Comparison of ENCODE assay signal across 9 cellular contexts in genomic region chr1:232880354-232880753, GRCh38.
DNase-seq lines count a peak whose midpoint lies in the region; ATAC-seq and TF ChIP-seq lines count a peak whose summit lies in the region.
"Had no signal": no experiment of that assay in that cellular context is flagged by ENCODE, and none has a peak within 500 bp of the region (broad histone marks: within the 10 kb centered on the region; RNA-seq: fewer than 3 reads in every experiment).

No MANE protein-coding gene starts in this region.

- no peaks in the 10 kb centered on the region for H3K36me3 ChIP-seq in HEK293 (ENCODE audit: control insufficient read depth in 2 of 2, insufficient read depth in 1 of 2, low read length in 2 of 2)

- no peaks in the 10 kb centered on the region for H3K4me1 ChIP-seq in HEK293 (ENCODE audit: control insufficient read depth, insufficient read depth, low read length)

- peak; percentile 62; the same call in 1 of the 2 replicates for TF ChIP-seq CTCF in HEK293 (tag by site-specific recombination; IDR thresholded peaks at IDR 0.05)

- CTCF ChIA-PET in HEK293 (lab: Yijun Ruan, JAX) = interaction anchor here (0.5 to 5.4 kb wide), 20 partner anchors 11 to 1432 kb away, joined by 3 to 70 read pairs (median 5); no protein-coding TSS in a partner anchor

- peaks cover 16% of the 10 kb centered on the region for H3K4me1 Mint-ChIP-seq in activated T-cell treated with anti-CD3 and anti-CD28 coated beads, Interleukin-2, amount 50 U/mL, for 72 hours (ENCODE audit: low read depth)

- H3K4me3 Mint-ChIP-seq in activated T-cell treated with anti-CD3 and anti-CD28 coated beads, Interleukin-2, amount 50 U/mL, for 72 hours = no peak overlapping the region

- H3K4me3 ChIP-seq in HEK293 (ENCODE audit: low read depth, low read length) = no peak overlapping the region

- no peaks in the 10 kb centered on the region for H3K36me3 Mint-ChIP-seq in activated T-cell treated with anti-CD3 and anti-CD28 coated beads, Interleukin-2, amount 50 U/mL, for 72 hours (ENCODE audit: insufficient read depth in 2 of 2)

- H3K27ac Mint-ChIP-seq in activated T-cell treated with anti-CD3 and anti-CD28 coated beads, Interleukin-2, amount 50 U/mL, for 72 hours = no peak overlapping the region

- POLR2A ChIA-PET in HEK293 (lab: Yijun Ruan, JAX) = interaction anchor here (1.0 kb wide), 1 partner anchor 11 kb away, joined by 6 read pairs; no protein-coding TSS in a partner anchor

- no peaks in the 10 kb centered on the region for H3K9me3 Mint-ChIP-seq in activated T-cell treated with anti-CD3 and anti-CD28 coated beads, Interleukin-2, amount 50 U/mL, for 72 hours

- DNase-seq in CD1c-positive myeloid dendritic cell (ENCODE audit: extremely low spot score) (peak; percentile 1), UCSD-AML1 (lab: John Stamatoyannopoulos, UW; ENCODE audit: unreplicated experiment) (peak; percentile 25), inferior parietal cortex (ENCODE audit: extremely low spot score) (peak; percentile 18)
- DNase-seq in activated T-cell treated with anti-CD3 and anti-CD28 coated beads, Interleukin-2, amount 50 U/mL, for 72 hours = no peak

- ATAC-seq in HG02938 (IDR thresholded peaks at IDR 0.05; ENCODE audit: unreplicated experiment) = no peak
- ATAC-seq in activated T-cell treated with anti-CD3 and anti-CD28 coated beads, Interleukin-2, amount 50 U/mL, for 72 hours (replicated peaks in 1 of 2) = no peak
- no peak for ATAC-seq in HG02798 (IDR thresholded peaks at IDR 0.05; ENCODE audit: poor library complexity, unreplicated experiment)
- no peak for ATAC-seq in HG03108 (IDR thresholded peaks at IDR 0.05; ENCODE audit: unreplicated experiment)

- H3K27me3 Mint-ChIP-seq in activated T-cell treated with anti-CD3 and anti-CD28 coated beads, Interleukin-2, amount 50 U/mL, for 72 hours (ENCODE audit: low read depth) = no peaks in the 10 kb centered on the region

- no peaks in the 10 kb centered on the region for H3K9me3 ChIP-seq in HEK293 (ENCODE audit: control insufficient read depth, insufficient read depth, low read depth, low read length)

- no peak overlapping the region for H3K27ac ChIP-seq in HEK293 (ENCODE audit: extremely low read depth, low read depth, low read length)
- H3K27ac ChIP-seq: epithelial cell of prostate had no signal

TF ChIP-seq in HEK293, 187 proteins besides CTCF, POLR2A, EP300 and RAD21:
- TF ChIP-seq ZBTB17 (tag by site-specific recombination; IDR thresholded peaks at IDR 0.05) = no peak
- TF ChIP-seq ZNF2 (tag by site-specific recombination; IDR thresholded peaks at IDR 0.05) = peak; percentile 80
- TF ChIP-seq ZNF660 (tag by site-specific recombination; IDR thresholded peaks at IDR 0.05) = peak; percentile 51; the same call in 1 of the 2 replicates
- TF ChIP-seq ZNF24 (tag by site-specific recombination; IDR thresholded peaks at IDR 0.05) = 0 out of 2 replicates have a peak, but pooled peaks have one; percentile 15
- TF ChIP-seq ZNF548 (tag by site-specific recombination; IDR thresholded peaks at IDR 0.05) = no peak
- TF ChIP-seq ZNF558 (tag by site-specific recombination; IDR thresholded peaks at IDR 0.05) = no peak
- TF ChIP-seq ZBTB44 (tag by site-specific recombination; IDR thresholded peaks at IDR 0.05) = peak; percentile 62; the same call in 1 of the 2 replicates

Comparison
In these comparisons a context has a peak if more than half of its experiments do, and no peak if none do; other contexts are left out.
1. DNase-seq: peak in CD1c-positive myeloid dendritic cell (single experiment), UCSD-AML1 (single experiment) and inferior parietal cortex (single experiment); none in activated T-cell treated with anti-CD3 and anti-CD28 coated beads, Interleukin-2, amount 50 U/mL, for 72 hours (0 of 2).